Comparison of ENCODE assay signal across 15 cellular contexts in the genomic region with DNA sequence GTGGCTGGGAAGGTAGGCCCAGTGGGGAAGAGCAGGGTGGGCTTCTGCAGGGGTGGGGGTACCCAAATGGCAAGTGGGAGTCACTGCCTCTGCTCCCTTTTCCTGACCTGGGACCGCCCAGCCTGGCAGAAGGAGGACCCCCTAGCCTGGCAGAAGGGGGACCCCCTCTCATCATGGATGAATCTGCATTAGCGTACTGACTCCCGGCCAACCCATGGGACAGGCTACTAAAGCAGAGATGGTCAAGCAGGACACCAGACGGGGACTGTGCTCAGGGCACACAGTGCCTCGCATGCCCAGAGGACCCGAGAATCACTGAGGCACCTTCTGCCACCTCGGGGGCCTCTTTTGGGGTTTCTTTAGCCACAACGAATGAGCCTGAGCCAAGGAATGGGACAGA.
DNase-seq lines count a peak whose midpoint lies in the region; ATAC-seq and TF ChIP-seq lines count a peak whose summit lies in the region.
"Had no signal": no experiment of that assay in that cellular context is flagged by ENCODE, and none has a peak within 500 bp of the region (broad histone marks: within the 10 kb centered on the region; RNA-seq: fewer than 3 reads in every experiment).

No MANE protein-coding gene starts in this region.

- ATAC-seq in upper lobe of right lung (no peak), GM18511 (IDR thresholded peaks at IDR 0.05; ENCODE audit: unreplicated experiment) (no peak)

- H3K4me3 ChIP-seq in upper lobe of right lung, result no peak overlapping the region
- H3K4me3 ChIP-seq: GM23248 had no signal

- H3K4me1 ChIP-seq in upper lobe of right lung, result no peaks in the 10 kb centered on the region

- TF ChIP-seq CTCF in VCaP (conservative IDR thresholded peaks at IDR 0.05) (no peak), upper lobe of right lung (IDR thresholded peaks at IDR 0.05) (no peak), RWPE1 (conservative IDR thresholded peaks at IDR 0.05; ENCODE audit: low read depth) (no peak)

- H3K36me3 ChIP-seq in upper lobe of right lung, result no peaks in the 10 kb centered on the region

- POLR2A ChIA-PET in RWPE1 (lab: Yijun Ruan, JAX; ENCODE audit: low non-redundant PET), result no interaction called here

- H3K27ac ChIP-seq in VCaP (peak overlapping the region; percentile 54), upper lobe of right lung (no peak overlapping the region), RWPE1 (no peak overlapping the region)
- H3K27ac ChIP-seq: GM23248 had no signal

- DNase-seq in posterior vena cava (ENCODE audit: low spot score) (peak; percentile 30), upper lobe of right lung (peak; percentile 31), RWPE1 (ENCODE audit: low spot score) (no peak), NCI-H2081 treated with DMSO at 0.1 percent for 48 hours (lab: John Stamatoyannopoulos, UW) (no peak)
- DNase-seq: Calu3; CD4-positive, alpha-beta memory T cell; COR-L47; DMS53; DMS79 treated with DMSO at 0.1 percent for 48 hours; GF-D8; GM23248; H7; HCEC 1CT had no signal

- CTCF ChIA-PET in RWPE1 (lab: Yijun Ruan, JAX), result no interaction called here

- intact Hi-C loops in posterior vena cava (cut with DNase I) (no loop called here), upper lobe of right lung (cut with DNase I) (no loop called here)

- H3K9me3 ChIP-seq in upper lobe of right lung, result no peaks in the 10 kb centered on the region

- H3K27me3 ChIP-seq in upper lobe of right lung, result peaks cover 7% of the 10 kb centered on the region

Comparison
In these comparisons a context has a peak if more than half of its experiments do, and no peak if none do; other contexts are left out.
1. DNase-seq: peak in posterior vena cava (single experiment) and upper lobe of right lung (single experiment); none in RWPE1 (single experiment) and NCI-H2081 treated with DMSO at 0.1 percent for 48 hours (single experiment).